In the genomic region with DNA sequence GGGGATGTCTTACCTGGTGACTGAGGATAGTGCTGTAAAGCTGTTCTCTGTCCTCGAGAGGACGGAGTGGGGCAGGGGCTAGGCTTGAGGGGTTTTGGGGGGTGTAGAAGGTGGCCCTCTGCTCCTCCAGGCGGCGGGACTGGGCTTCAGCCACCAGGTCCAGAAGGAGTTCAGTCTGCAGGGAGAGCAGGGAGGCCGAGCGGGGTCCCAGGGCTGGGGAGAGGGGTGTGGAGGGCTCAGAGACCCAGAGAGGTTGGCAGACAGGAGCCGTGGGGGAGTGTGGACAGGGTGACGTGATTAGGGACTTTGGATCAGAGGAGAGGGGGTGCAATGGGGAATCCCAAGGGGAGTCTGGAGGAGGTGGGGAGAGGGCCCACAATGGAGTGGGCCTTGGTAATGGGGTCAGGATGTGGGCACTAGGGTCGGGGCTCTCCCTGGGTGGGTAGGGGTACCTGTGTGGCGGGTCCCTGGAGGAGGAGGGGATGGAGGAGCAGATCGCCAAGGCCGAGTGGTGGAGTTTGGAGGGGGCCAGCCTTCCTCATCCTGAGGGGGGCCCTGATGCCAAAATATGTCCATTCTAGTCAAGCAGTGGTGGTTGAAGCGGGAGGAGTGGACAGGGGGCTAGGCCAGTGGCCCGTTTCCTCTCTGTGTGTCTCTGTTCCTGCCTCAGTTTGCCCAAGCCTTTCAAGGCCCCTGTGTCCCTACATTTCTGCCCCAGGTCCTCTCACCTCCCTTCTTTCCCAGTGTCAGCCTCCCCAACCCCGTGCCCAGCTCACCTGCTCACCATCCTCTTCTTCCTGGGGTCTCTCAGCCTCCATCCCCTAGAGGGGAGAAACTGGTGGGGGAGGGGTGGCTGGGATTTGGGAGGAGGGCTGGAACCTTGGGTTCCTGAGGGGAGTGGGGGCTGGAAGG, we compare ENCODE assay signal across 8 cellular contexts. TPM values are rescaled to one million over a fixed set of nuclear protein-coding genes. Genes with fewer than 3 reads are reported as not detected.
DNase-seq lines count a peak whose midpoint lies in the region; ATAC-seq and TF ChIP-seq lines count a peak whose summit lies in the region.

No MANE protein-coding gene starts in this region.

- H3K27me3 Mint-ChIP-seq in activated B cell treated with CpG ODN at 0.5 μM for 24 hours (no peaks in the 10 kb centered on the region), glutamatergic neuron (ENCODE audit: unreplicated experiment) (peaks cover 15% of the 10 kb centered on the region)

- 77 to 80% methylated on average over 8 to 15 of the region's 15 CpGs for WGBS in GM23248 (ENCODE audit: low coverage in 1 of 2, low lambda C conversion rate in 2 of 2, missing lambda C conversion rate in 2 of 2), 2 experiments
- WGBS in spleen, 5 donors: 31 to 53% (median 36%) methylated on average over 14 to 15 of the region's 15 CpGs

- H3K36me3 ChIP-seq in GM23248 (ENCODE audit: low read depth): peaks cover 3% of the 10 kb centered on the region; the same call in 1 of the 2 replicates
- peaks cover 0 to 23% (median 12%) of the 10 kb centered on the region in 6 donors for H3K36me3 ChIP-seq in spleen

- H3K9ac ChIP-seq in GM23248: peak overlapping the region; percentile 46; the same call in 1 of the 2 replicates

- H3K9me2 ChIP-seq in GM23248 (ENCODE audit: insufficient read depth): no peaks in the 10 kb centered on the region

- peak overlapping the region; percentile 77 for H2AFZ ChIP-seq in GM23248

- H3K36me3 Mint-ChIP-seq in activated B cell treated with CpG ODN at 0.5 μM for 24 hours (ENCODE audit: low read depth): peaks cover 54% of the 10 kb centered on the region
- H3K36me3 Mint-ChIP-seq in glutamatergic neuron (ENCODE audit: unreplicated experiment): no peaks in the 10 kb centered on the region

- H3K4me2 ChIP-seq in GM23248 (ENCODE audit: unreplicated experiment): peak overlapping the region; percentile 31

- intact Hi-C loops in activated B cell treated with CpG ODN at 0.5 μM for 24 hours (cut with micrococcal nuclease) (loop anchor here (2.0 to 10.0 kb wide), 3 partner anchors 37 to 750 kb away; a partner anchor contains a TSS), spleen (cut with DNase I; ENCODE audit: low total_unique reads) (loop anchor here (10.0 kb wide), 1 partner anchor 67 kb away; a partner anchor contains a TSS)

- H3K27ac ChIP-seq in GM23248 (peak overlapping the region; percentile 24; the same call in 1 of the 2 replicates), spleen (peak overlapping the region; percentile 85 to 100 (median 98))

- TF ChIP-seq CTCF in activated B cell treated with CpG ODN at 0.5 μM for 24 hours (IDR thresholded peaks at IDR 0.05) (no peak), glutamatergic neuron (IDR thresholded peaks at IDR 0.05; ENCODE audit: partially characterized antibody, unreplicated experiment) (no peak), spleen (IDR thresholded peaks at IDR 0.05 in 8 of 11, conservative IDR thresholded peaks at IDR 0.05 in 3 of 11) (peak in 1 of 11 experiments; percentile 12)

- no peak for TF ChIP-seq POLR2A in spleen (IDR thresholded peaks at IDR 0.05)

- H3K4me1 ChIP-seq in GM23248 (ENCODE audit: insufficient read depth) (peaks cover 26% of the 10 kb centered on the region), spleen (peaks cover 58 to 87% (median 81%) of the 10 kb centered on the region in 6 donors)

- H3K27ac Mint-ChIP-seq in activated B cell treated with CpG ODN at 0.5 μM for 24 hours (peak overlapping the region; percentile 96), glutamatergic neuron (ENCODE audit: unreplicated experiment) (peak overlapping the region; percentile 59)

- H3K27me3 ChIP-seq in GM23248 (replicated peaks; ENCODE audit: insufficient read depth): no peaks in the 10 kb centered on the region
- no peaks in the 10 kb centered on the region for H3K27me3 ChIP-seq in spleen (replicated peaks in 1 of 7)

- no peaks in the 10 kb centered on the region for H3K9me3 Mint-ChIP-seq in activated B cell treated with CpG ODN at 0.5 μM for 24 hours
- peaks cover 20% of the 10 kb centered on the region for H3K9me3 Mint-ChIP-seq in glutamatergic neuron (ENCODE audit: unreplicated experiment)

- DNase-seq in GM23248 (no peak), activated B cell treated with CpG ODN at 0.5 μM for 24 hours (no peak), glutamatergic neuron (no peak), spleen (peak; percentile 88), HPDE6-E6E7 (ENCODE audit: extremely low spot score) (no peak), mucosa of gallbladder (ENCODE audit: low spot score) (no peak), KG1 (lab: John Stamatoyannopoulos, UW) (no peak)

- CTCF ChIA-PET in activated B cell treated with CpG ODN at 0.5 μM for 24 hours (lab: Charles Lee): interaction anchor here (0.8 to 1.0 kb wide), 3 partner anchors 52 to 662 kb away, joined by 3 to 5 read pairs (median 4); a partner anchor contains a TSS

- H3K4me3 ChIP-seq in GM23248: no peak overlapping the region
- H3K4me3 ChIP-seq in spleen: peak overlapping the region; percentile 61 to 89 (median 73)

- H3K9me3 ChIP-seq in GM23248 (ENCODE audit: low read depth) (no peaks in the 10 kb centered on the region), spleen (no peaks in the 10 kb centered on the region)

- in situ Hi-C loops in GM23248 (cut with MboI): no loop called here

- H3K79me2 ChIP-seq in GM23248 (ENCODE audit: insufficient read depth): peaks cover 36% of the 10 kb centered on the region

- POLR2A ChIA-PET in activated B cell treated with CpG ODN at 0.5 μM for 24 hours (lab: Charles Lee): interaction anchor here (0.5 to 5.2 kb wide), 21 partner anchors 9 to 1125 kb away, joined by 3 to 102 read pairs (median 5); a partner anchor contains a TSS

- H3K4me1 Mint-ChIP-seq in activated B cell treated with CpG ODN at 0.5 μM for 24 hours (peaks cover 82% of the 10 kb centered on the region), glutamatergic neuron (ENCODE audit: low read depth, unreplicated experiment) (peaks cover 18% of the 10 kb centered on the region)

- H3K4me3 Mint-ChIP-seq in activated B cell treated with CpG ODN at 0.5 μM for 24 hours: peak overlapping the region; percentile 91
- no peak overlapping the region for H3K4me3 Mint-ChIP-seq in glutamatergic neuron (ENCODE audit: unreplicated experiment)

- no peaks in the 10 kb centered on the region for H4K20me1 ChIP-seq in GM23248 (ENCODE audit: insufficient read depth)

- ATAC-seq in activated B cell treated with CpG ODN at 0.5 μM for 24 hours (ENCODE audit: low read depth) (no peak), GM21737 (IDR thresholded peaks at IDR 0.05; ENCODE audit: unreplicated experiment) (no peak)

- peaks cover 23% of the 10 kb centered on the region for H3F3A ChIP-seq in GM23248 (ENCODE audit: insufficient read depth)

RNA-seq across cellular contexts. Expression of a gene that starts 0.5 kb away (rescaled TPM):
- total RNA-seq in GM23248 (2014; rRNA removed; shearing (Covaris generic)): 5.4 and 7.7 TPM in 2 replicates
- 6.8 and 7.3 TPM in 2 replicates for polyA plus RNA-seq in GM23248 (2016; fragmentation: Nextera tagmentation; extraction: Ambion mirVana)
- 185 and 199 TPM in 2 replicates for total RNA-seq in activated B cell treated with CpG ODN at 0.5 μM for 24 hours
- 3.2 TPM for total RNA-seq in glutamatergic neuron (ENCODE audit: unreplicated experiment)
- 100 to 1,000 TPM; 140 to 215 (median 187) TPM for total RNA-seq in spleen
- 100 to 1,000 TPM; 202 to 263 (median 233) TPM for polyA plus RNA-seq in spleen
- total RNA-seq in mucosa of gallbladder: 19.6 TPM

RNA-seq across cellular contexts. Expression of a gene that starts 1.9 kb away (rescaled TPM):
- total RNA-seq in GM23248 (2014; rRNA removed; shearing (Covaris generic)): 25.4 and 27.6 TPM in 2 replicates
- 2.6 and 3.1 TPM in 2 replicates for polyA plus RNA-seq in GM23248 (2016; fragmentation: Nextera tagmentation; extraction: Ambion mirVana)
- total RNA-seq in activated B cell treated with CpG ODN at 0.5 μM for 24 hours: 134 and 153 TPM in 2 replicates
- total RNA-seq in glutamatergic neuron (ENCODE audit: unreplicated experiment): 105 TPM
- 100 to 1,000 TPM in 4 of 7 donors, 10 to 100 TPM in 3; 77.6 to 160 (median 130) TPM for total RNA-seq in spleen
- 10 to 100 TPM; 29.6 to 85.2 (median 41.2) TPM for polyA plus RNA-seq in spleen
- total RNA-seq in mucosa of gallbladder: 95.0 TPM

RNA-seq across cellular contexts. Expression of a gene that starts 7.9 kb away (rescaled TPM):
- total RNA-seq in GM23248 (2014; rRNA removed; shearing (Covaris generic)): 0.22 TPM in 1 of 2 replicates, not detected in the other
- polyA plus RNA-seq in GM23248 (2016; fragmentation: Nextera tagmentation; extraction: Ambion mirVana) (1.2 and 1.4 TPM in 2 replicates), spleen (10 to 100 TPM; 24.1 to 50.9 (median 38.0) TPM)
- total RNA-seq in activated B cell treated with CpG ODN at 0.5 μM for 24 hours (23.5 and 30.8 TPM in 2 replicates), glutamatergic neuron (ENCODE audit: unreplicated experiment) (13.2 TPM), spleen (10 to 100 TPM in 6 of 7 donors, 1 to 10 TPM in 1; 7.4 to 32.9 (median 21.3) TPM), mucosa of gallbladder (11.8 TPM)

RNA-seq across cellular contexts. Expression of a gene that starts 13.7 kb away (rescaled TPM):
- total RNA-seq in GM23248 (2014; rRNA removed; shearing (Covaris generic)): 48.1 and 48.2 TPM in 2 replicates
- 58.8 and 63.2 TPM in 2 replicates for polyA plus RNA-seq in GM23248 (2016; fragmentation: Nextera tagmentation; extraction: Ambion mirVana)
- total RNA-seq in activated B cell treated with CpG ODN at 0.5 μM for 24 hours: 39.7 and 41.8 TPM in 2 replicates
- total RNA-seq in glutamatergic neuron (ENCODE audit: unreplicated experiment): 103 TPM
- 10 to 100 TPM; 36.0 to 70.3 (median 46.0) TPM for total RNA-seq in spleen
- polyA plus RNA-seq in spleen: 10 to 100 TPM; 52.2 to 77.8 (median 69.9) TPM
- 93.1 TPM for total RNA-seq in mucosa of gallbladder

RNA-seq across cellular contexts. Expression of a gene that starts 16.1 kb away (rescaled TPM):
- 57.2 and 71.2 TPM in 2 replicates for total RNA-seq in GM23248 (2014; rRNA removed; shearing (Covaris generic))
- 36.9 and 39.7 TPM in 2 replicates for polyA plus RNA-seq in GM23248 (2016; fragmentation: Nextera tagmentation; extraction: Ambion mirVana)
- 26.4 and 27.0 TPM in 2 replicates for total RNA-seq in activated B cell treated with CpG ODN at 0.5 μM for 24 hours
- 136 TPM for total RNA-seq in glutamatergic neuron (ENCODE audit: unreplicated experiment)
- total RNA-seq in spleen: 10 to 100 TPM; 27.9 to 39.7 (median 35.6) TPM
- 10 to 100 TPM; 13.6 to 23.3 (median 18.4) TPM for polyA plus RNA-seq in spleen
- 88.4 TPM for total RNA-seq in mucosa of gallbladder
